ENCODE assay signal across 8 cellular contexts in genomic region chr10:12214763-12215218, GRCh38. TPM values are rescaled to one million over a fixed set of nuclear protein-coding genes. Genes with fewer than 3 reads are reported as not detected.
DNase-seq lines count a peak whose midpoint lies in the region; ATAC-seq and TF ChIP-seq lines count a peak whose summit lies in the region.

No MANE protein-coding gene starts in this region.

- TF ChIP-seq CTCF in brain microvascular endothelial cell (IDR thresholded peaks at IDR 0.05; ENCODE audit: low read depth, low read length, missing control alignments) (peak; percentile 58), left lung (IDR thresholded peaks at IDR 0.05) (peak; percentile 57 to 59)

- H3K9me3 ChIP-seq in left lung (no peaks in the 10 kb centered on the region), stomach smooth muscle (ENCODE audit: control insufficient read depth in 2 of 2, low read length in 2 of 2) (no peaks in the 10 kb centered on the region)

- no peak overlapping the region for H3K4me3 ChIP-seq in H7 (ENCODE audit: insufficient read depth, low read depth, low read length)
- H3K4me3 ChIP-seq in brain microvascular endothelial cell (ENCODE audit: low read depth, low read length), result no peak overlapping the region
- H3K4me3 ChIP-seq in left lung, result peak overlapping the region in 1 of 2 donors; percentile 8
- peak overlapping the region; percentile 54 to 57 for H3K4me3 ChIP-seq in stomach smooth muscle (ENCODE audit: low read length in 2 of 2)

- peak overlapping the region; percentile 1 to 35 for H3K9ac ChIP-seq in stomach smooth muscle (ENCODE audit: low read length in 2 of 2)

- DNase-seq in COLO668 (lab: John Stamatoyannopoulos, UW; ENCODE audit: unreplicated experiment) (peak; percentile 16), H7 (peak; percentile 40), RKO (ENCODE audit: low spot score) (peak; percentile 79), brain microvascular endothelial cell (peak; percentile 33), left lung (no peak)

- in situ Hi-C loops in brain microvascular endothelial cell (cut with HindIII; ENCODE audit: low pct_ligation_motif_present, low sequenced_read_pairs), result no loop called here

- peaks cover 3 to 18% of the 10 kb centered on the region in 2 donors for H3K4me1 ChIP-seq in left lung
- H3K4me1 ChIP-seq in stomach smooth muscle (ENCODE audit: control insufficient read depth, insufficient read depth, low read length), result peaks cover 4% of the 10 kb centered on the region

- H3K36me3 ChIP-seq in H7 (replicated peaks; ENCODE audit: control insufficient read depth, insufficient read depth, low read length) (peaks cover 14% of the 10 kb centered on the region), brain microvascular endothelial cell (replicated peaks) (peaks cover 52% of the 10 kb centered on the region), left lung (peaks cover 0 to 63% of the 10 kb centered on the region in 2 donors), stomach smooth muscle (ENCODE audit: control insufficient read depth in 2 of 2, insufficient read depth in 2 of 2, low read length in 2 of 2) (peaks cover 20 to 24% of the 10 kb centered on the region in 2 donors)

- H3K27ac ChIP-seq in brain microvascular endothelial cell, result peak overlapping the region; percentile 21
- peak overlapping the region in 1 of 2 donors; percentile 61 for H3K27ac ChIP-seq in left lung
- peak overlapping the region; percentile 43 for H3K27ac ChIP-seq in stomach smooth muscle (ENCODE audit: low read length)

- H3K27me3 ChIP-seq in H7 (ENCODE audit: control insufficient read depth, insufficient read depth, low read length) (no peaks in the 10 kb centered on the region), brain microvascular endothelial cell (replicated peaks) (no peaks in the 10 kb centered on the region), left lung (no peaks in the 10 kb centered on the region), stomach smooth muscle (ENCODE audit: control insufficient read depth in 1 of 2, insufficient read depth in 2 of 2, low read length in 2 of 2) (no peaks in the 10 kb centered on the region)

- ATAC-seq in left lung (peak; percentile 73), GM18873 (IDR thresholded peaks at IDR 0.05; ENCODE audit: low FRiP score, unreplicated experiment) (no peak), esophagus mucosa (no peak)

- intact Hi-C loops in left lung (cut with DNase I), result no loop called here

RNA-seq across cellular contexts. Expression of gene CDC123, which starts 18.8 kb away (rescaled TPM):
- 180 and 231 TPM in 2 replicates for total RNA-seq in H7 (2014; rRNA removed; shearing (Covaris generic))
- 10 to 100 TPM; 51.9 to 63.6 TPM for total RNA-seq in left lung
- total RNA-seq in esophagus mucosa, result 65.0 TPM

RNA-seq across cellular contexts. Expression of gene NUDT5, which starts 19.1 kb away (rescaled TPM):
- 93.0 and 108 TPM in 2 replicates for total RNA-seq in H7 (2014; rRNA removed; shearing (Covaris generic))
- total RNA-seq in left lung (10 to 100 TPM; 47.2 to 56.8 TPM), esophagus mucosa (40.8 TPM)

Comparison
In these comparisons a context has a peak if more than half of its experiments do, and no peak if none do; other contexts are left out.
1. DNase-seq: peak in COLO668 (single experiment), H7 (single experiment), RKO (single experiment) and brain microvascular endothelial cell (single experiment); none in left lung (0 of 2).
2. H3K4me3 ChIP-seq: peak in stomach smooth muscle (2 of 2); none in H7 (single experiment) and brain microvascular endothelial cell (single experiment).